8 cellular contexts compared by ENCODE assay signal in the genomic region with DNA sequence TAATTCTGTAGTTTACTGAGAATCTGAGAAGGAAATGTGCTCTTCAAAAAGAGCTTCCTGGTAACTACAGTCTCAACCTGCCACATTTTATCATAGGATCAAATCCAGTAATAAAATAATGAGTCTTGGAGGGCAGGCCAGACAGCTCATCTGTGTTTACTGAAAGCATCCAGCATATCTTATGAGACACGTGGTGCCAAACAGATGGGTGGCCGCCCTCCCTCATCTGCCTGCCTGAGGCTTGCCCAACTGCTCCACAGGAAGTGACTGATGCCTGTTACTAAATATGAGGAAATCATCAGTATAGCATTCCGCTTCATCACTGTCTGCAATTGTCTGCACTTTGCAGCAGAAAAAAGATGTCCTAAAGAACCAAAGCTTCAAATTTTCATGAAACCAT. TPM values are rescaled to one million over a fixed set of nuclear protein-coding genes. Genes with fewer than 3 reads are reported as not detected.
A peak's percentile ranks its signal among the peaks of the same experiment; 100 is the strongest.
DNase-seq lines count a peak whose midpoint lies in the region; ATAC-seq and TF ChIP-seq lines count a peak whose summit lies in the region.

No MANE protein-coding gene starts in this region.

- H3K79me2 ChIP-seq in MM.1S (ENCODE audit: low read length), result no peaks in the 10 kb centered on the region

- no peak overlapping the region for H3K9ac ChIP-seq in MM.1S (ENCODE audit: low read length)

- H3K9me3 Mint-ChIP-seq in activated CD4-positive, alpha-beta T cell treated with anti-CD3 and anti-CD28 coated beads for 36 hours (ENCODE audit: low read depth), result no peaks in the 10 kb centered on the region

- no peaks in the 10 kb centered on the region for H3K9me2 ChIP-seq in MM.1S (replicated peaks; ENCODE audit: insufficient read depth, low read length)

- H3K4me3 ChIP-seq in HFF-Myc (replicated peaks; ENCODE audit: low read depth, low read length) (no peak overlapping the region), MM.1S (ENCODE audit: low read length) (no peak overlapping the region)

- no peak overlapping the region for H3K27ac ChIP-seq in MM.1S (ENCODE audit: low read length)

- H2AFZ ChIP-seq in MM.1S (ENCODE audit: low read length), result no peak overlapping the region

- POLR2A ChIA-PET in activated CD4-positive, alpha-beta T cell treated with anti-CD3 and anti-CD28 coated beads for 36 hours (lab: Charles Lee), result interaction anchor here (1.2 kb wide), 1 partner anchor 13 kb away, joined by 4 read pairs; a partner anchor contains a TSS

- no peaks in the 10 kb centered on the region for H3F3A ChIP-seq in MM.1S (ENCODE audit: insufficient read depth, low read length)

- no peaks in the 10 kb centered on the region for H3K36me3 ChIP-seq in MM.1S (replicated peaks; ENCODE audit: insufficient read depth, low read length)

- no peaks in the 10 kb centered on the region for H3K27me3 Mint-ChIP-seq in activated CD4-positive, alpha-beta T cell treated with anti-CD3 and anti-CD28 coated beads for 36 hours

- no peak overlapping the region for H3K4me2 ChIP-seq in MM.1S (ENCODE audit: low read depth, low read length)

- H3K4me3 Mint-ChIP-seq in activated CD4-positive, alpha-beta T cell treated with anti-CD3 and anti-CD28 coated beads for 36 hours, result no peak overlapping the region

- intact Hi-C loops in activated CD4-positive, alpha-beta T cell treated with anti-CD3 and anti-CD28 coated beads for 36 hours (cut with DNase I, micrococcal nuclease), result loop anchor here in 1 of 2 experiments (2.0 kb wide), 1 partner anchor 59 kb away; no protein-coding TSS in a partner anchor

- no peaks in the 10 kb centered on the region for H4K20me1 ChIP-seq in MM.1S (ENCODE audit: insufficient read depth, low read length)

- peak overlapping the region; percentile 70 for H3K27ac Mint-ChIP-seq in activated CD4-positive, alpha-beta T cell treated with anti-CD3 and anti-CD28 coated beads for 36 hours

- CTCF ChIA-PET in activated CD4-positive, alpha-beta T cell treated with anti-CD3 and anti-CD28 coated beads for 36 hours (lab: Charles Lee), result interaction anchor here (0.7 to 1.4 kb wide), 6 partner anchors 8 to 187 kb away, joined by 3 to 4 read pairs (median 3); a partner anchor contains a TSS

- peaks cover 33% of the 10 kb centered on the region for H3K36me3 Mint-ChIP-seq in activated CD4-positive, alpha-beta T cell treated with anti-CD3 and anti-CD28 coated beads for 36 hours (ENCODE audit: low read depth)

- TF ChIP-seq CTCF in HFF-Myc (IDR thresholded peaks at IDR 0.05; ENCODE audit: low read depth, low read length, missing control alignments) (no peak), MM.1S (IDR thresholded peaks at IDR 0.05; ENCODE audit: low read length) (no peak)

- H3K4me1 Mint-ChIP-seq in activated CD4-positive, alpha-beta T cell treated with anti-CD3 and anti-CD28 coated beads for 36 hours, result peaks cover 36% of the 10 kb centered on the region

- DNase-seq in DMS 273 (lab: John Stamatoyannopoulos, UW; ENCODE audit: unreplicated experiment) (peak; percentile 92), HFF-Myc (ENCODE audit: extremely low read depth, low read depth) (peak; percentile 74), NCI-H2029 (lab: John Stamatoyannopoulos, UW) (peak; percentile 81), cerebellar cortex (ENCODE audit: low spot score) (peak; percentile 91), medulla oblongata (ENCODE audit: extremely low spot score) (peak; percentile 76), MM.1S (no peak)
- peak; percentile 83 for DNase-seq in activated CD4-positive, alpha-beta T cell treated with anti-CD3 and anti-CD28 coated beads for 36 hours
- DNase-seq in stimulated activated CD8-positive, alpha-beta memory T cell treated with anti-CD3 and anti-CD28 coated beads, Interleukin-4, amount 100 ng/mL, for 24 hours (ENCODE audit: low read depth), result peak; percentile 44

- no peaks in the 10 kb centered on the region for H3K9me3 ChIP-seq in MM.1S (replicated peaks; ENCODE audit: insufficient read depth, low read length)

- no peaks in the 10 kb centered on the region for H3K4me1 ChIP-seq in MM.1S (ENCODE audit: low read length)

- H3K27me3 ChIP-seq in MM.1S (replicated peaks; ENCODE audit: insufficient read depth, low read length), result no peaks in the 10 kb centered on the region

- peak; percentile 99 for ATAC-seq in activated CD4-positive, alpha-beta T cell treated with anti-CD3 and anti-CD28 coated beads for 36 hours

RNA-seq across cellular contexts. Expression of a gene that starts 13.5 kb away (rescaled TPM):
- 10 to 100 TPM; 27.9 to 46.3 TPM for total RNA-seq in activated CD4-positive, alpha-beta T cell treated with anti-CD3 and anti-CD28 coated beads for 36 hours

RNA-seq across cellular contexts. Expression of a gene that starts 60.0 kb away (rescaled TPM):
- total RNA-seq in activated CD4-positive, alpha-beta T cell treated with anti-CD3 and anti-CD28 coated beads for 36 hours, result 10 to 100 TPM; 27.0 to 27.6 TPM
